In the genomic region with DNA sequence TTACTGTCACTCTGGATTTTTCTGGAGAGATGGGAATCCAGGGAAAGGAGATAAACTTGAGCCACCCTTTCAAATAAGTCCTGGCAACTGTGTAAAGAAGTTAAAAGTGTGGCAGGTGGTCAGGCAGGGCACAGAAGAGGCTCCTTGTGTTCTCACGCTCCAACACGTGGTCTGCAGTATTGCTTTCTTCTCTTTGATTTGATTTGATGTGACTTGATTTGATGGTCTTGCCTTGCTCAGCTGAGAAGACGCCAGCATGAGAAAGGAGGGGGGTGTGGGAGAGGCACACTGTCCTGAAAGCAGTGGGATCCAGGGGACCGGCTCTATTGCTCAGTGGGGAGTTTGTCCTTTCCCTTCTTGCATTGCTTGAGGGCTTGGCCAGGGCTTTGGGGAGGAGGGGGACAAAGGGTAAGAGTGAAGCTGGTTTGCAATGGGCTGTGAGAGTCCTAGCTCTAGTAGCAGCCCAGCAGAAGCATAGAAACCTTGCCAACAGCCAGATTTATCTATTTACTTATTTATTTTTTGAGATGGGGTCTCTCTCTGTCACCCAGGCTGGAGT, we compare ENCODE assay signal across 15 cellular contexts. TPM values are rescaled to one million over a fixed set of nuclear protein-coding genes. Genes with fewer than 3 reads are reported as not detected.
DNase-seq lines count a peak whose midpoint lies in the region; ATAC-seq, FAIRE-seq and TF ChIP-seq lines count a peak whose summit lies in the region.
"Had no signal": no experiment of that assay in that cellular context is flagged by ENCODE, and none has a peak within 500 bp of the region (broad histone marks: within the 10 kb centered on the region; RNA-seq: fewer than 3 reads in every experiment).

No MANE protein-coding gene starts in this region.

- ATAC-seq in GM23338, result peak; percentile 63
- ATAC-seq in GM18520 (IDR thresholded peaks at IDR 0.05; ENCODE audit: unreplicated experiment), result no peak
- ATAC-seq: HCT116 had no signal

- H3K4me2 ChIP-seq in GM23338 (no peak overlapping the region), astrocyte (ENCODE audit: low read length) (no peak overlapping the region), neural progenitor cell (no peak overlapping the region)
- H3K4me2 ChIP-seq: BLaER1 treated with 17β-estradiol and CSF1 and Interleukin-3, amounts not matched to agents 10 nM and 100 nM had no signal

- peaks cover 5% of the 10 kb centered on the region; the same call in 1 of the 2 replicates for H3K9me2 ChIP-seq in GM23338 (ENCODE audit: insufficient read depth)

- peaks cover 25% of the 10 kb centered on the region for H3K4me1 Mint-ChIP-seq in GM23338
- H3K4me1 Mint-ChIP-seq in astrocyte (ENCODE audit: low read depth, unreplicated experiment), result peaks cover 14% of the 10 kb centered on the region
- H3K4me1 Mint-ChIP-seq in neural progenitor cell, result peaks cover 38% of the 10 kb centered on the region
- no peaks in the 10 kb centered on the region for H3K4me1 Mint-ChIP-seq in activated naive CD4-positive, alpha-beta T cell treated with anti-CD3 and anti-CD28 coated beads, Interleukin-2, amount 10 ng/mL, durations not matched to agents 7 days and 5 days

- peak; percentile 32 for DNase-seq in DMS 273 (lab: John Stamatoyannopoulos, UW; ENCODE audit: unreplicated experiment)
- DNase-seq in GM23338 (ENCODE audit: low spot score), result no peak
- no peak for DNase-seq in astrocyte (ENCODE audit: low read depth)
- DNase-seq in neural progenitor cell (ENCODE audit: low spot score), result no peak
- DNase-seq in HEK293T (ENCODE audit: extremely low spot score), result no peak
- DNase-seq in activated naive CD4-positive, alpha-beta T cell treated with anti-CD3 and anti-CD28 coated beads, Interleukin-2, amount 10 ng/mL, durations not matched to agents 7 days and 5 days, result no peak
- DNase-seq: ACHN; CD4-positive, CD25-positive, alpha-beta regulatory T cell; DMS79; IMR-90 had no signal

- H3K9ac ChIP-seq in astrocyte (ENCODE audit: low read length) (no peak overlapping the region), neural progenitor cell (no peak overlapping the region)
- H3K9ac ChIP-seq: BLaER1 treated with 17β-estradiol and CSF1 and Interleukin-3, amounts not matched to agents 10 nM and 100 nM had no signal

- peaks cover 22% of the 10 kb centered on the region for H3K4me1 ChIP-seq in GM23338 (ENCODE audit: insufficient read depth)
- H3K4me1 ChIP-seq in astrocyte (ENCODE audit: insufficient read depth, low read length), result peaks cover 4% of the 10 kb centered on the region
- peaks cover 18% of the 10 kb centered on the region for H3K4me1 ChIP-seq in neural progenitor cell

- peak overlapping the region; percentile 16; the same call in 1 of the 2 replicates for H3K27ac Mint-ChIP-seq in GM23338
- H3K27ac Mint-ChIP-seq in astrocyte (ENCODE audit: unreplicated experiment), result peak overlapping the region; percentile 47
- peak overlapping the region; percentile 94 for H3K27ac Mint-ChIP-seq in neural progenitor cell
- H3K27ac Mint-ChIP-seq in activated naive CD4-positive, alpha-beta T cell treated with anti-CD3 and anti-CD28 coated beads, Interleukin-2, amount 10 ng/mL, durations not matched to agents 7 days and 5 days, result no peak overlapping the region
- H3K27ac Mint-ChIP-seq: CD4-positive, CD25-positive, alpha-beta regulatory T cell had no signal

- CTCF ChIA-PET in HEK293T (lab: Yijun Ruan, JAX), result no interaction called here
- CTCF ChIA-PET in activated naive CD4-positive, alpha-beta T cell treated with anti-CD3 and anti-CD28 coated beads, Interleukin-2, amount 10 ng/mL, durations not matched to agents 7 days and 5 days (lab: Charles Lee), result no interaction called here

- H3K27ac ChIP-seq in GM23338 (ENCODE audit: low read depth), result no peak overlapping the region
- no peak overlapping the region for H3K27ac ChIP-seq in astrocyte (ENCODE audit: low read depth, low read length)
- no peak overlapping the region for H3K27ac ChIP-seq in neural progenitor cell
- H3K27ac ChIP-seq: BLaER1 treated with 17β-estradiol and CSF1 and Interleukin-3, amounts not matched to agents 10 nM and 100 nM had no signal

- H3K27me3 ChIP-seq in GM23338 (ENCODE audit: insufficient read depth) (no peaks in the 10 kb centered on the region), astrocyte (ENCODE audit: insufficient read depth, low read length) (peaks cover 2% of the 10 kb centered on the region), neural progenitor cell (no peaks in the 10 kb centered on the region)
- H3K27me3 ChIP-seq: BLaER1 treated with 17β-estradiol and CSF1 and Interleukin-3, amounts not matched to agents 10 nM and 100 nM had no signal

- H3K36me3 Mint-ChIP-seq in GM23338 (ENCODE audit: low read depth), result no peaks in the 10 kb centered on the region
- H3K36me3 Mint-ChIP-seq in astrocyte (ENCODE audit: low read depth, unreplicated experiment), result no peaks in the 10 kb centered on the region
- no peaks in the 10 kb centered on the region for H3K36me3 Mint-ChIP-seq in neural progenitor cell
- H3K36me3 Mint-ChIP-seq in activated naive CD4-positive, alpha-beta T cell treated with anti-CD3 and anti-CD28 coated beads, Interleukin-2, amount 10 ng/mL, durations not matched to agents 7 days and 5 days, result no peaks in the 10 kb centered on the region
- H3K36me3 Mint-ChIP-seq: CD4-positive, CD25-positive, alpha-beta regulatory T cell had no signal

- H3K36me3 ChIP-seq in GM23338 (ENCODE audit: insufficient read depth) (no peaks in the 10 kb centered on the region), astrocyte (ENCODE audit: insufficient read depth, low read length) (no peaks in the 10 kb centered on the region), neural progenitor cell (no peaks in the 10 kb centered on the region)
- H3K36me3 ChIP-seq: BLaER1 treated with 17β-estradiol and CSF1 and Interleukin-3, amounts not matched to agents 10 nM and 100 nM had no signal

- H3K9me3 Mint-ChIP-seq in GM23338 (no peaks in the 10 kb centered on the region), astrocyte (ENCODE audit: unreplicated experiment) (no peaks in the 10 kb centered on the region), neural progenitor cell (no peaks in the 10 kb centered on the region)
- no peaks in the 10 kb centered on the region for H3K9me3 Mint-ChIP-seq in activated naive CD4-positive, alpha-beta T cell treated with anti-CD3 and anti-CD28 coated beads, Interleukin-2, amount 10 ng/mL, durations not matched to agents 7 days and 5 days
- H3K9me3 Mint-ChIP-seq: CD4-positive, CD25-positive, alpha-beta regulatory T cell had no signal

- FAIRE-seq in astrocyte (lab: Jason Lieb, UNC), result no peak
- FAIRE-seq: G401.6, GM12891 had no signal

- H3K4me3 ChIP-seq in GM23338 (no peak overlapping the region), astrocyte (ENCODE audit: insufficient read depth, low read depth, low read length) (no peak overlapping the region), neural progenitor cell (no peak overlapping the region)
- H3K4me3 ChIP-seq: BLaER1 treated with 17β-estradiol and CSF1 and Interleukin-3, amounts not matched to agents 10 nM and 100 nM had no signal

- H3K79me2 ChIP-seq in GM23338 (replicated peaks; ENCODE audit: insufficient read depth) (no peaks in the 10 kb centered on the region), astrocyte (ENCODE audit: insufficient read depth, low read length) (no peaks in the 10 kb centered on the region), neural progenitor cell (ENCODE audit: low read depth) (no peaks in the 10 kb centered on the region)

- no peak overlapping the region for H3K4me3 Mint-ChIP-seq in GM23338
- no peak overlapping the region for H3K4me3 Mint-ChIP-seq in astrocyte (ENCODE audit: unreplicated experiment)
- H3K4me3 Mint-ChIP-seq in neural progenitor cell, result no peak overlapping the region
- no peak overlapping the region for H3K4me3 Mint-ChIP-seq in activated naive CD4-positive, alpha-beta T cell treated with anti-CD3 and anti-CD28 coated beads, Interleukin-2, amount 10 ng/mL, durations not matched to agents 7 days and 5 days
- H3K4me3 Mint-ChIP-seq: CD4-positive, CD25-positive, alpha-beta regulatory T cell had no signal

- H3F3A ChIP-seq in GM23338 (replicated peaks; ENCODE audit: low read depth), result no peaks in the 10 kb centered on the region
- H3F3A ChIP-seq in neural progenitor cell (ENCODE audit: low read depth), result peaks cover 5% of the 10 kb centered on the region

- no peaks in the 10 kb centered on the region for H4K20me1 ChIP-seq in GM23338 (replicated peaks; ENCODE audit: insufficient read depth)
- H4K20me1 ChIP-seq in astrocyte (ENCODE audit: insufficient read depth, low read length), result no peaks in the 10 kb centered on the region
- H4K20me1 ChIP-seq in neural progenitor cell (ENCODE audit: low read depth), result no peaks in the 10 kb centered on the region
- H4K20me1 ChIP-seq: BLaER1 treated with 17β-estradiol and CSF1 and Interleukin-3, amounts not matched to agents 10 nM and 100 nM had no signal

- POLR2A ChIA-PET in HEK293T (lab: Yijun Ruan, JAX), result no interaction called here

- H3K27me3 Mint-ChIP-seq in GM23338 (ENCODE audit: insufficient read depth, low read depth, poor library complexity) (peaks cover 2% of the 10 kb centered on the region), astrocyte (ENCODE audit: low read depth, unreplicated experiment) (peaks cover 11% of the 10 kb centered on the region), neural progenitor cell (ENCODE audit: insufficient read depth, low read depth) (peaks cover 2% of the 10 kb centered on the region)
- H3K27me3 Mint-ChIP-seq in activated naive CD4-positive, alpha-beta T cell treated with anti-CD3 and anti-CD28 coated beads, Interleukin-2, amount 10 ng/mL, durations not matched to agents 7 days and 5 days, result peaks cover 36% of the 10 kb centered on the region

- TF ChIP-seq CTCF in GM23338 (conservative IDR thresholded peaks at IDR 0.05; ENCODE audit: low read depth in 2 of 2) (no peak), astrocyte (IDR thresholded peaks at IDR 0.05; ENCODE audit: insufficient read depth, low read depth, low read length) (no peak), neural progenitor cell (IDR thresholded peaks at IDR 0.05) (no peak)

- H2AFZ ChIP-seq in GM23338 (peak overlapping the region; percentile 72; the same call in 1 of the 2 replicates), astrocyte (ENCODE audit: low read depth, low read length) (no peak overlapping the region), neural progenitor cell (replicated peaks) (peak overlapping the region; percentile 67)

- H3K9me3 ChIP-seq in astrocyte (ENCODE audit: insufficient read depth, low read depth, low read length) (no peaks in the 10 kb centered on the region), neural progenitor cell (ENCODE audit: low read depth) (no peaks in the 10 kb centered on the region)
- H3K9me3 ChIP-seq: BLaER1 treated with 17β-estradiol and CSF1 and Interleukin-3, amounts not matched to agents 10 nM and 100 nM had no signal

TF ChIP-seq in GM23338, 12 proteins besides CTCF, POLR2A, EP300 and RAD21 (continues in another document):
- TF ChIP-seq EZH2 (IDR thresholded peaks at IDR 0.05; ENCODE audit: low read depth, unreplicated experiment) (no peak), EZH2phosphoT487 (IDR thresholded peaks at IDR 0.05; ENCODE audit: unreplicated experiment) (no peak)

TF ChIP-seq in HEK293T, 16 proteins besides CTCF, POLR2A, EP300 and RAD21 (continues in another document):
- TF ChIP-seq ELF4 (IDR thresholded peaks at IDR 0.05), result no peak
- no peak for TF ChIP-seq CTBP1 (IDR thresholded peaks at IDR 0.05; ENCODE audit: borderline replicate concordance)
- no peak for TF ChIP-seq SUZ12 (IDR thresholded peaks at IDR 0.05)

RNA-seq across cellular contexts. Expression of gene NEO1, which starts 25.7 kb away (rescaled TPM):
- 40.6 and 45.8 TPM in 2 replicates for total RNA-seq in GM23338 (2014; rRNA removed; shearing (Covaris generic))
- 7.9 and 8.4 TPM in 2 replicates for polyA plus RNA-seq in GM23338 (2016; fragmentation: Nextera tagmentation; extraction: Ambion mirVana)
- total RNA-seq in astrocyte (30.3 and 39.5 TPM in 2 replicates), neural progenitor cell (ENCODE audit: low replicate concordance) (77.9 and 85.2 TPM in 2 replicates)
